ENCODE assay signal across 1 cellular context in the genomic region with DNA sequence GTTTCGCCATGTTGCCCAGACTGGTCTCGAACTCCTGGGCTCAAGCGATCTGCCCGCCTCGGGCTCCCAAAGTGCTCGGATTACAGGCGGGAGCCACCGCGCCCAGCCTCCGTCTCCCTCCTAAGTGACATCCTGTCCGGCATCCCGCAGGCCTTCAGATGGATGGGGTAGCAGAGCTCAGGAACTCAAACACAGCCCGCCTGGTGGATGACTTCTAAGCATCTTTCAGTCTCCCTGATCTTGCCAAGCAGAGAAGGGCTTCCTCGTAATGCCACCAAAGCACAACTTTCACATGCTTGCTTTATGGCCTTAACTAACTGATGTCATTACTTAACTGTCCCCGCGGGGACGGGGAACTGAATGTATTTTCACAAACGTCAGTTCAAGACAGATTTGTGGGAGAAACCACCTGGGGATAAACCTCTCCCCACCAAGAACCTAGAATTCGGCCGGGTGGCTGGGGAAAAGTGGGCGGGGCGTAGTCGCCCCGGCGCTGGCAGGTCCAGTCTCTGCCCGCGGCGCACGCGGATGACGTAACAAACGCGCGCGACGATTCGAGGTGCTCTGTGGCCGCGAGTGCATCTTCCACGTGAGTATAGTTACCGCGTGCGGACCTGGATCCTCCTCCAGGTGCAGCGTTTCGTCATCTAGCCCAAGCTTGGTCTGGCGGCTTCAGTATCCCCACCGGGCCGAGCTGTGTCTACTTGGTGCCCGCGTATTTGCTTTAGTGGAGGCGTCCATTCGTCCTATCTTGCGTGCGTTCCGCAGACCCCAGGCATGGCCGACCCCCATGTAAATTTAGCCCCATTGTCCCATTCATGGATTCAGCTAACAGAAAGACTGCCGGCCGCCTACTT.
A peak's percentile ranks its signal among the peaks of the same experiment; 100 is the strongest.
TF ChIP-seq lines count a peak whose summit lies in the region.

A gene with protein sequence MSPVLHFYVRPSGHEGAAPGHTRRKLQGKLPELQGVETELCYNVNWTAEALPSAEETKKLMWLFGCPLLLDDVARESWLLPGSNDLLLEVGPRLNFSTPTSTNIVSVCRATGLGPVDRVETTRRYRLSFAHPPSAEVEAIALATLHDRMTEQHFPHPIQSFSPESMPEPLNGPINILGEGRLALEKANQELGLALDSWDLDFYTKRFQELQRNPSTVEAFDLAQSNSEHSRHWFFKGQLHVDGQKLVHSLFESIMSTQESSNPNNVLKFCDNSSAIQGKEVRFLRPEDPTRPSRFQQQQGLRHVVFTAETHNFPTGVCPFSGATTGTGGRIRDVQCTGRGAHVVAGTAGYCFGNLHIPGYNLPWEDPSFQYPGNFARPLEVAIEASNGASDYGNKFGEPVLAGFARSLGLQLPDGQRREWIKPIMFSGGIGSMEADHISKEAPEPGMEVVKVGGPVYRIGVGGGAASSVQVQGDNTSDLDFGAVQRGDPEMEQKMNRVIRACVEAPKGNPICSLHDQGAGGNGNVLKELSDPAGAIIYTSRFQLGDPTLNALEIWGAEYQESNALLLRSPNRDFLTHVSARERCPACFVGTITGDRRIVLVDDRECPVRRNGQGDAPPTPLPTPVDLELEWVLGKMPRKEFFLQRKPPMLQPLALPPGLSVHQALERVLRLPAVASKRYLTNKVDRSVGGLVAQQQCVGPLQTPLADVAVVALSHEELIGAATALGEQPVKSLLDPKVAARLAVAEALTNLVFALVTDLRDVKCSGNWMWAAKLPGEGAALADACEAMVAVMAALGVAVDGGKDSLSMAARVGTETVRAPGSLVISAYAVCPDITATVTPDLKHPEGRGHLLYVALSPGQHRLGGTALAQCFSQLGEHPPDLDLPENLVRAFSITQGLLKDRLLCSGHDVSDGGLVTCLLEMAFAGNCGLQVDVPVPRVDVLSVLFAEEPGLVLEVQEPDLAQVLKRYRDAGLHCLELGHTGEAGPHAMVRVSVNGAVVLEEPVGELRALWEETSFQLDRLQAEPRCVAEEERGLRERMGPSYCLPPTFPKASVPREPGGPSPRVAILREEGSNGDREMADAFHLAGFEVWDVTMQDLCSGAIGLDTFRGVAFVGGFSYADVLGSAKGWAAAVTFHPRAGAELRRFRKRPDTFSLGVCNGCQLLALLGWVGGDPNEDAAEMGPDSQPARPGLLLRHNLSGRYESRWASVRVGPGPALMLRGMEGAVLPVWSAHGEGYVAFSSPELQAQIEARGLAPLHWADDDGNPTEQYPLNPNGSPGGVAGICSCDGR (N-terminal part only) (plus strand): TSS at position 539 of the 857 bp plus-strand sequence. CDS start 4,649 bp downstream, outside the sequence.

TF ChIP-seq in GM23338, 12 proteins besides CTCF, POLR2A, EP300 and RAD21:
- TF ChIP-seq, protein P1, sequence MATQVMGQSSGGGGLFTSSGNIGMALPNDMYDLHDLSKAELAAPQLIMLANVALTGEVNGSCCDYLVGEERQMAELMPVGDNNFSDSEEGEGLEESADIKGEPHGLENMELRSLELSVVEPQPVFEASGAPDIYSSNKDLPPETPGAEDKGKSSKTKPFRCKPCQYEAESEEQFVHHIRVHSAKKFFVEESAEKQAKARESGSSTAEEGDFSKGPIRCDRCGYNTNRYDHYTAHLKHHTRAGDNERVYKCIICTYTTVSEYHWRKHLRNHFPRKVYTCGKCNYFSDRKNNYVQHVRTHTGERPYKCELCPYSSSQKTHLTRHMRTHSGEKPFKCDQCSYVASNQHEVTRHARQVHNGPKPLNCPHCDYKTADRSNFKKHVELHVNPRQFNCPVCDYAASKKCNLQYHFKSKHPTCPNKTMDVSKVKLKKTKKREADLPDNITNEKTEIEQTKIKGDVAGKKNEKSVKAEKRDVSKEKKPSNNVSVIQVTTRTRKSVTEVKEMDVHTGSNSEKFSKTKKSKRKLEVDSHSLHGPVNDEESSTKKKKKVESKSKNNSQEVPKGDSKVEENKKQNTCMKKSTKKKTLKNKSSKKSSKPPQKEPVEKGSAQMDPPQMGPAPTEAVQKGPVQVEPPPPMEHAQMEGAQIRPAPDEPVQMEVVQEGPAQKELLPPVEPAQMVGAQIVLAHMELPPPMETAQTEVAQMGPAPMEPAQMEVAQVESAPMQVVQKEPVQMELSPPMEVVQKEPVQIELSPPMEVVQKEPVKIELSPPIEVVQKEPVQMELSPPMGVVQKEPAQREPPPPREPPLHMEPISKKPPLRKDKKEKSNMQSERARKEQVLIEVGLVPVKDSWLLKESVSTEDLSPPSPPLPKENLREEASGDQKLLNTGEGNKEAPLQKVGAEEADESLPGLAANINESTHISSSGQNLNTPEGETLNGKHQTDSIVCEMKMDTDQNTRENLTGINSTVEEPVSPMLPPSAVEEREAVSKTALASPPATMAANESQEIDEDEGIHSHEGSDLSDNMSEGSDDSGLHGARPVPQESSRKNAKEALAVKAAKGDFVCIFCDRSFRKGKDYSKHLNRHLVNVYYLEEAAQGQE (IDR thresholded peaks at IDR 0.05; ENCODE audit: unreplicated experiment): no peak
- TF ChIP-seq, protein P2, sequence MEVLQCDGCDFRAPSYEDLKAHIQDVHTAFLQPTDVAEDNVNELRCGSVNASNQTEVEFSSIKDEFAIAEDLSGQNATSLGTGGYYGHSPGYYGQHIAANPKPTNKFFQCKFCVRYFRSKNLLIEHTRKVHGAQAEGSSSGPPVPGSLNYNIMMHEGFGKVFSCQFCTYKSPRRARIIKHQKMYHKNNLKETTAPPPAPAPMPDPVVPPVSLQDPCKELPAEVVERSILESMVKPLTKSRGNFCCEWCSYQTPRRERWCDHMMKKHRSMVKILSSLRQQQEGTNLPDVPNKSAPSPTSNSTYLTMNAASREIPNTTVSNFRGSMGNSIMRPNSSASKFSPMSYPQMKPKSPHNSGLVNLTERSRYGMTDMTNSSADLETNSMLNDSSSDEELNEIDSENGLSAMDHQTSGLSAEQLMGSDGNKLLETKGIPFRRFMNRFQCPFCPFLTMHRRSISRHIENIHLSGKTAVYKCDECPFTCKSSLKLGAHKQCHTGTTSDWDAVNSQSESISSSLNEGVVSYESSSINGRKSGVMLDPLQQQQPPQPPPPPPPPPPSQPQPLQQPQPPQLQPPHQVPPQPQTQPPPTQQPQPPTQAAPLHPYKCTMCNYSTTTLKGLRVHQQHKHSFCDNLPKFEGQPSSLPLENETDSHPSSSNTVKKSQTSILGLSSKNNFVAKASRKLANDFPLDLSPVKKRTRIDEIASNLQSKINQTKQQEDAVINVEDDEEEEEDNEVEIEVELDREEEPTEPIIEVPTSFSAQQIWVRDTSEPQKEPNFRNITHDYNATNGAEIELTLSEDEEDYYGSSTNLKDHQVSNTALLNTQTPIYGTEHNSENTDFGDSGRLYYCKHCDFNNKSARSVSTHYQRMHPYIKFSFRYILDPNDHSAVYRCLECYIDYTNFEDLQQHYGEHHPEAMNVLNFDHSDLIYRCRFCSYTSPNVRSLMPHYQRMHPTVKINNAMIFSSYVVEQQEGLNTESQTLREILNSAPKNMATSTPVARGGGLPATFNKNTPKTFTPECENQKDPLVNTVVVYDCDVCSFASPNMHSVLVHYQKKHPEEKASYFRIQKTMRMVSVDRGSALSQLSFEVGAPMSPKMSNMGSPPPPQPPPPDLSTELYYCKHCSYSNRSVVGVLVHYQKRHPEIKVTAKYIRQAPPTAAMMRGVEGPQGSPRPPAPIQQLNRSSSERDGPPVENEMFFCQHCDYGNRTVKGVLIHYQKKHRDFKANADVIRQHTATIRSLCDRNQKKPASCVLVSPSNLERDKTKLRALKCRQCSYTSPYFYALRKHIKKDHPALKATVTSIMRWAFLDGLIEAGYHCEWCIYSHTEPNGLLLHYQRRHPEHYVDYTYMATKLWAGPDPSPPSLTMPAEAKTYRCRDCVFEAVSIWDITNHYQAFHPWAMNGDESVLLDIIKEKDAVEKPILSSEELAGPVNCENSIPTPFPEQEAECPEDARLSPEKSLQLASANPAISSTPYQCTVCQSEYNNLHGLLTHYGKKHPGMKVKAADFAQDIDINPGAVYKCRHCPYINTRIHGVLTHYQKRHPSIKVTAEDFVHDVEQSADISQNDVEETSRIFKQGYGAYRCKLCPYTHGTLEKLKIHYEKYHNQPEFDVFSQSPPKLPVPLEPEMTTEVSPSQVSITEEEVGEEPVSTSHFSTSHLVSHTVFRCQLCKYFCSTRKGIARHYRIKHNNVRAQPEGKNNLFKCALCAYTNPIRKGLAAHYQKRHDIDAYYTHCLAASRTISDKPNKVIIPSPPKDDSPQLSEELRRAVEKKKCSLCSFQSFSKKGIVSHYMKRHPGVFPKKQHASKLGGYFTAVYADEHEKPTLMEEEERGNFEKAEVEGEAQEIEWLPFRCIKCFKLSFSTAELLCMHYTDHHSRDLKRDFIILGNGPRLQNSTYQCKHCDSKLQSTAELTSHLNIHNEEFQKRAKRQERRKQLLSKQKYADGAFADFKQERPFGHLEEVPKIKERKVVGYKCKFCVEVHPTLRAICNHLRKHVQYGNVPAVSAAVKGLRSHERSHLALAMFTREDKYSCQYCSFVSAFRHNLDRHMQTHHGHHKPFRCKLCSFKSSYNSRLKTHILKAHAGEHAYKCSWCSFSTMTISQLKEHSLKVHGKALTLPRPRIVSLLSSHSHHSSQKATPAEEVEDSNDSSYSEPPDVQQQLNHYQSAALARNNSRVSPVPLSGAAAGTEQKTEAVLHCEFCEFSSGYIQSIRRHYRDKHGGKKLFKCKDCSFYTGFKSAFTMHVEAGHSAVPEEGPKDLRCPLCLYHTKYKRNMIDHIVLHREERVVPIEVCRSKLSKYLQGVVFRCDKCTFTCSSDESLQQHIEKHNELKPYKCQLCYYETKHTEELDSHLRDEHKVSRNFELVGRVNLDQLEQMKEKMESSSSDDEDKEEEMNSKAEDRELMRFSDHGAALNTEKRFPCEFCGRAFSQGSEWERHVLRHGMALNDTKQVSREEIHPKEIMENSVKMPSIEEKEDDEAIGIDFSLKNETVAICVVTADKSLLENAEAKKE (CRISPR knock-in tag; IDR thresholded peaks at IDR 0.05): no peak
- TF ChIP-seq ZNF331 (CRISPR knock-in tag; IDR thresholded peaks at IDR 0.05; ENCODE audit: low read depth) (no peak), EZH2 (IDR thresholded peaks at IDR 0.05; ENCODE audit: low read depth, unreplicated experiment) (no peak), POLR2AphosphoS5 (IDR thresholded peaks at IDR 0.05; ENCODE audit: low read depth) (peak; percentile 84), ZNF114 (CRISPR knock-in tag; IDR thresholded peaks at IDR 0.05) (no peak), CREB1 (CRISPR knock-in tag; IDR thresholded peaks at IDR 0.05; ENCODE audit: low read depth) (peak; percentile 98), EZH2phosphoT487 (IDR thresholded peaks at IDR 0.05; ENCODE audit: unreplicated experiment) (no peak), JUNB (IDR thresholded peaks at IDR 0.05; ENCODE audit: unreplicated experiment) (no peak)
- TF ChIP-seq, protein P3, sequence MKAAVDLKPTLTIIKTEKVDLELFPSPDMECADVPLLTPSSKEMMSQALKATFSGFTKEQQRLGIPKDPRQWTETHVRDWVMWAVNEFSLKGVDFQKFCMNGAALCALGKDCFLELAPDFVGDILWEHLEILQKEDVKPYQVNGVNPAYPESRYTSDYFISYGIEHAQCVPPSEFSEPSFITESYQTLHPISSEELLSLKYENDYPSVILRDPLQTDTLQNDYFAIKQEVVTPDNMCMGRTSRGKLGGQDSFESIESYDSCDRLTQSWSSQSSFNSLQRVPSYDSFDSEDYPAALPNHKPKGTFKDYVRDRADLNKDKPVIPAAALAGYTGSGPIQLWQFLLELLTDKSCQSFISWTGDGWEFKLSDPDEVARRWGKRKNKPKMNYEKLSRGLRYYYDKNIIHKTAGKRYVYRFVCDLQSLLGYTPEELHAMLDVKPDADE (IDR thresholded peaks at IDR 0.05): 0 out of 2 replicates have a peak, but pooled peaks have one; percentile 47
